1 cellular context compared by ENCODE assay signal in the genomic region with DNA sequence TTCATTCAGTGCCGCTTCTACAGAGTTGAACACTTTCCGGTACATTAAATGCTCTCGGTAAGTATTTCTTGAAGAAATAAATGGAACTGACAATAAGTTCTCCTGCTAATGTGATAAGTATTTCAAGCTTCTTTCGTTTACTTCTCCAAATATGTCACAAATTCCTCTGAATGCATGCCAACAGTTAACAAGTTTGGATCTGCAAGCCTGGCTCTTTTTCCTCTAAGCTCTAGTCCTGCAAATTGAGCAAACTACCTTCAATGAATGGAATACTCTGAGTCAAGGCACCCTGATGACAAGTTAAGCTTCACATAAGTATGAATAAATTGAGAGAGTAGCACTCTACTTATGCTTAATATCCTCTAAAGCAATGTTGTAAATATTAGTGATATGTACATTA.
TF ChIP-seq lines count a peak whose summit lies in the region.

No MANE protein-coding gene starts in this region.

TF ChIP-seq in SK-N-SH treated with all-trans-retinoic acid at 6 μM for 48 hours, 23 proteins besides CTCF, POLR2A, EP300 and RAD21 (continued from another document):
- TF ChIP-seq, protein P1, sequence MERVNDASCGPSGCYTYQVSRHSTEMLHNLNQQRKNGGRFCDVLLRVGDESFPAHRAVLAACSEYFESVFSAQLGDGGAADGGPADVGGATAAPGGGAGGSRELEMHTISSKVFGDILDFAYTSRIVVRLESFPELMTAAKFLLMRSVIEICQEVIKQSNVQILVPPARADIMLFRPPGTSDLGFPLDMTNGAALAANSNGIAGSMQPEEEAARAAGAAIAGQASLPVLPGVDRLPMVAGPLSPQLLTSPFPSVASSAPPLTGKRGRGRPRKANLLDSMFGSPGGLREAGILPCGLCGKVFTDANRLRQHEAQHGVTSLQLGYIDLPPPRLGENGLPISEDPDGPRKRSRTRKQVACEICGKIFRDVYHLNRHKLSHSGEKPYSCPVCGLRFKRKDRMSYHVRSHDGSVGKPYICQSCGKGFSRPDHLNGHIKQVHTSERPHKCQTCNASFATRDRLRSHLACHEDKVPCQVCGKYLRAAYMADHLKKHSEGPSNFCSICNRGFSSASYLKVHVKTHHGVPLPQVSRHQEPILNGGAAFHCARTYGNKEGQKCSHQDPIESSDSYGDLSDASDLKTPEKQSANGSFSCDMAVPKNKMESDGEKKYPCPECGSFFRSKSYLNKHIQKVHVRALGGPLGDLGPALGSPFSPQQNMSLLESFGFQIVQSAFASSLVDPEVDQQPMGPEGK (CRISPR knock-in tag; IDR thresholded peaks at IDR 0.05; ENCODE audit: borderline replicate concordance) = no peak
- TF ChIP-seq, protein P2, sequence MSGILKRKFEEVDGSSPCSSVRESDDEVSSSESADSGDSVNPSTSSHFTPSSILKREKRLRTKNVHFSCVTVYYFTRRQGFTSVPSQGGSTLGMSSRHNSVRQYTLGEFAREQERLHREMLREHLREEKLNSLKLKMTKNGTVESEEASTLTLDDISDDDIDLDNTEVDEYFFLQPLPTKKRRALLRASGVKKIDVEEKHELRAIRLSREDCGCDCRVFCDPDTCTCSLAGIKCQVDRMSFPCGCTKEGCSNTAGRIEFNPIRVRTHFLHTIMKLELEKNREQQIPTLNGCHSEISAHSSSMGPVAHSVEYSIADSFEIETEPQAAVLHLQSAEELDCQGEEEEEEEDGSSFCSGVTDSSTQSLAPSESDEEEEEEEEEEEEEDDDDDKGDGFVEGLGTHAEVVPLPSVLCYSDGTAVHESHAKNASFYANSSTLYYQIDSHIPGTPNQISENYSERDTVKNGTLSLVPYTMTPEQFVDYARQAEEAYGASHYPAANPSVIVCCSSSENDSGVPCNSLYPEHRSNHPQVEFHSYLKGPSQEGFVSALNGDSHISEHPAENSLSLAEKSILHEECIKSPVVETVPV (CRISPR knock-in tag; IDR thresholded peaks at IDR 0.05) = no peak
